27 cellular contexts compared by ENCODE assay signal in the genomic region with DNA sequence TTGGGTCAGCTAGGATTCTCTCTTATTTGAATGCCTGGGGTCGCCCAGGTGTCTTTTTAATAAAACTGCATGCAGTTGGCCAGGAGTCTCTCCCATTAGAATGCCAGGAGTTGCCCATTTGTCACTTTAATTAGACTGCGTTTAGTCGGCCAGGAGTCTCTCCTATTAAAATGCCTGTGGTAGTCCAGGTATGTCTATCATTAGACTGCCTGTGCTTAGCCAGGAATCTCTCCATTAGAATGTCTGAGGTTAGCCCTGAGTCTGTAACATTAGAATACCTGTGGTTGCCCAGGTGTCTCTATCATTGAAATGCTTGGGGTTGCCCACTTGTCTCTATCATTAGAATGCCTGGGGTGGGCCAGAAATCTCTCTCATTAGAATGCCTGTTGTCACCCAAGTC.
"Had no signal": no experiment of that assay in that cellular context is flagged by ENCODE, and none has a peak within 500 bp of the region (broad histone marks: within the 10 kb centered on the region; RNA-seq: fewer than 3 reads in every experiment).

No MANE protein-coding gene starts in this region.

- ATAC-seq: activated CD8-positive, alpha-beta T cell treated with anti-CD3 and anti-CD28 coated beads for 36 hours; activated naive CD4-positive, alpha-beta T cell treated with anti-CD3 and anti-CD28 coated beads, Interleukin-2, amount 50 U/mL, for 72 hours; activated T-helper 17 cell treated with anti-CD3 and anti-CD28 coated beads, Interleukin-2, amount 50 U/mL, for 72 hours; gastrocnemius medialis; left cardiac atrium; naive thymus-derived CD4-positive, alpha-beta T cell had no signal

- H3K4me3 ChIP-seq: breast epithelium, esophagus squamous epithelium, gastrocnemius medialis, neural progenitor cell, SK-N-MC, thoracic aorta had no signal

- H3K4me1 ChIP-seq: breast epithelium, neural progenitor cell had no signal

- H3K9me3 Mint-ChIP-seq: dendritic cell treated with granulocyte-macrophage colony-stimulating factor and Interleukin-4, amounts not matched to agents 40 ng/mL and 50 ng/mL, for 4 days had no signal

- H3K9me3 ChIP-seq: breast epithelium, gastrocnemius medialis had no signal

- H3K4me1 Mint-ChIP-seq: activated CD4-positive, alpha-beta T cell treated with anti-CD3 and anti-CD28 coated beads, Interleukin-2, amount 10 ng/mL, durations not matched to agents 7 days and 5 days; activated T-helper 17 cell treated with anti-CD3 and anti-CD28 coated beads, Interleukin-2, amount 50 U/mL, for 72 hours; neural progenitor cell had no signal

- H3K27ac ChIP-seq: breast epithelium, esophagus squamous epithelium, gastrocnemius medialis, neural progenitor cell, SK-N-MC, thoracic aorta, WERI-Rb-1 had no signal

- H3K4me3 Mint-ChIP-seq: activated CD4-positive, alpha-beta T cell treated with anti-CD3 and anti-CD28 coated beads, Interleukin-2, amount 10 ng/mL, durations not matched to agents 7 days and 5 days; activated CD8-positive, alpha-beta T cell treated with anti-CD3 and anti-CD28 coated beads for 36 hours; activated T-helper 17 cell treated with anti-CD3 and anti-CD28 coated beads, Interleukin-2, amount 50 U/mL, for 72 hours; dendritic cell treated with granulocyte-macrophage colony-stimulating factor and Interleukin-4, amounts not matched to agents 40 ng/mL and 50 ng/mL, for 4 days; naive thymus-derived CD4-positive, alpha-beta T cell; neural progenitor cell; T-helper 2 cell treated with Interferon-gamma antibody and Interleukin-4, amounts not matched to agents 5 μg/mL and 100 μg/mL, for 36 hours; type B pancreatic cell had no signal

- H3K27me3 Mint-ChIP-seq: activated CD4-positive, alpha-beta T cell treated with anti-CD3 and anti-CD28 coated beads, Interleukin-2, amount 10 ng/mL, durations not matched to agents 7 days and 5 days; activated CD8-positive, alpha-beta T cell treated with anti-CD3 and anti-CD28 coated beads for 36 hours; activated T-helper 17 cell treated with anti-CD3 and anti-CD28 coated beads, Interleukin-2, amount 50 U/mL, for 72 hours; progenitor cell of endocrine pancreas; type B pancreatic cell had no signal

- DNase-seq: activated CD4-positive, alpha-beta T cell treated with anti-CD3 and anti-CD28 coated beads, Interleukin-2, amount 10 ng/mL, durations not matched to agents 7 days and 5 days; activated CD4-positive, CD25-positive, alpha-beta regulatory T cell treated with anti-CD3 and anti-CD28 coated beads, Interleukin-2, amount 50 U/mL, for 72 hours; activated CD8-positive, alpha-beta T cell treated with anti-CD3 and anti-CD28 coated beads for 36 hours; activated T-cell treated with anti-CD3 and anti-CD28 coated beads, Interleukin-2, amount 50 U/mL, for 1 hour; aorta; effector memory CD4-positive, alpha-beta T cell; esophagus squamous epithelium; gastrocnemius medialis; hypothalamus; left cardiac atrium; mesendoderm; naive thymus-derived CD4-positive, alpha-beta T cell; retina; stimulated activated CD4-positive, alpha-beta T cell treated with anti-CD3 and anti-CD28 coated beads, Interleukin-4, amount 100 ng/mL, for 24 hours; stimulated activated naive CD4-positive, alpha-beta T cell treated with Interleukin-2 at 50 U/mL for 16 hours; WERI-Rb-1 had no signal

- H3K27me3 ChIP-seq: breast epithelium, esophagus squamous epithelium, gastrocnemius medialis had no signal

- H3K36me3 ChIP-seq: breast epithelium, gastrocnemius medialis, neural progenitor cell had no signal

- FAIRE-seq: TTC549 had no signal

- H3K27ac Mint-ChIP-seq: activated CD4-positive, alpha-beta T cell treated with anti-CD3 and anti-CD28 coated beads, Interleukin-2, amount 10 ng/mL, durations not matched to agents 7 days and 5 days; activated CD8-positive, alpha-beta T cell treated with anti-CD3 and anti-CD28 coated beads for 36 hours; activated naive CD4-positive, alpha-beta T cell treated with anti-CD3 and anti-CD28 coated beads, Interleukin-2, amount 50 U/mL, for 72 hours; activated T-helper 17 cell treated with anti-CD3 and anti-CD28 coated beads, Interleukin-2, amount 50 U/mL, for 72 hours; dendritic cell treated with granulocyte-macrophage colony-stimulating factor and Interleukin-4, amounts not matched to agents 40 ng/mL and 50 ng/mL, for 4 days; naive thymus-derived CD4-positive, alpha-beta T cell; neural progenitor cell; progenitor cell of endocrine pancreas; T-helper 2 cell treated with Interferon-gamma antibody and Interleukin-4, amounts not matched to agents 5 μg/mL and 100 μg/mL, for 36 hours; type B pancreatic cell had no signal
